In the genomic region with DNA sequence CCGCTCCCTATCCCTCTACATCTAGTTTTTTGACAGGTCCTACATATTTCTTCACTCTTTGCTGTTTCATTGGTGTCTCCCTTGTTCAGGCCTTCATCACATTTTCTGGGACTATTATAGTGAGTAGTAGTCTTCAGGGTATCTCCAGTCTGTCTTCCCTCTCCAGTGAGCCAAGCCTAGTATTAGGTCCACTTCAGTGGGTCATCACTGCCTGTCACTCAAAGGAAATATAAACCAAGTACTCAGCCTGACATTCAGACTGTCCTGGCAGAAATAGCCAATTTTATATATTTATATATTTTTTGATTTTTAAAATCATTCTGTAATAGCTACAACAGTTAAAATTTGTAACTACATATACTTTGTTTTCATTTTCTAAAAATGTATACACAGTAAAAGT, we compare ENCODE assay signal across 24 cellular contexts.
A peak's percentile ranks its signal among the peaks of the same experiment; 100 is the strongest.
DNase-seq lines count a peak whose midpoint lies in the region; ATAC-seq and TF ChIP-seq lines count a peak whose summit lies in the region.
"Had no signal": no experiment of that assay in that cellular context is flagged by ENCODE, and none has a peak within 500 bp of the region (broad histone marks: within the 10 kb centered on the region; RNA-seq: fewer than 3 reads in every experiment).

No MANE protein-coding gene starts in this region.

- no peak overlapping the region for H3K4me2 ChIP-seq in IMR-90 (ENCODE audit: low read depth, low read length)
- H3K4me2 ChIP-seq: BLaER1 treated with 17β-estradiol and CSF1 and Interleukin-3, amounts not matched to agents 10 nM and 100 nM; GM23338 had no signal

- H3K79me1 ChIP-seq in IMR-90 (ENCODE audit: low read depth in 1 of 2, low read length in 2 of 2): peaks cover 33 to 39% of the 10 kb centered on the region in 2 experiments

- ATAC-seq in IMR-90 (ENCODE audit: low read depth) (no peak), SK-N-SH treated with all-trans-retinoic acid at 6 μM for 48 hours (peak; percentile 22; the same call in 1 of the 3 replicates), GM21360 (IDR thresholded peaks at IDR 0.05; ENCODE audit: unreplicated experiment) (no peak)
- ATAC-seq: A549, GM23338, HCT116 had no signal

- TF ChIP-seq CTCF in IMR-90 (conservative IDR thresholded peaks at IDR 0.05; ENCODE audit: low read depth, low read length) (no peak), nephron progenitor cell (IDR thresholded peaks at IDR 0.05) (no peak)

- H2BK15ac ChIP-seq in IMR-90 (ENCODE audit: low read depth, low read length): no peak overlapping the region

- WGBS in IMR-90 (ENCODE audit: extremely low coverage in 2 of 2, insufficient read length in 1 of 2), 2 experiments: no CpG with 5 or more reads among the region's 1 CpG

- H3K9me3 Mint-ChIP-seq in nephron progenitor cell: peaks cover 23% of the 10 kb centered on the region
- H3K9me3 Mint-ChIP-seq: CD4-positive, alpha-beta T cell had no signal

- peak overlapping the region; percentile 29; the same call in 1 of the 2 replicates for H3K4ac ChIP-seq in IMR-90 (ENCODE audit: low read depth, low read length)

- POLR2A ChIA-PET in IMR-90 (lab: Charles Lee; ENCODE audit: unreplicated experiment): no interaction called here

- H2BK5ac ChIP-seq in IMR-90 (ENCODE audit: low read depth, low read length, poor library complexity, severe bottlenecking): no peak overlapping the region

- H4K20me1 ChIP-seq in IMR-90 (ENCODE audit: insufficient read depth, low read length): no peaks in the 10 kb centered on the region; the same call in 1 of the 2 replicates
- H4K20me1 ChIP-seq: BLaER1 treated with 17β-estradiol and CSF1 and Interleukin-3, amounts not matched to agents 10 nM and 100 nM had no signal

- H3K56ac ChIP-seq in IMR-90 (ENCODE audit: extremely low read depth, insufficient read depth, low read length): no peak overlapping the region

- no TSS peak for BruUV-seq in IMR-90 (replicated peaks; lab: Mats Ljungman, UMichigan)

- CTCF ChIA-PET in IMR-90 (lab: Yijun Ruan, JAX): no interaction called here

- in situ Hi-C loops in IMR-90 (cut with MboI; ENCODE audit: low sequenced_read_pairs): no loop called here

- H3K4me3 ChIP-seq in IMR-90 (ENCODE audit: insufficient read depth, low read depth, low read length): no peak overlapping the region
- H3K4me3 ChIP-seq: A549; BLaER1 treated with 17β-estradiol and CSF1 and Interleukin-3, amounts not matched to agents 10 nM and 100 nM; GM23338 had no signal

- intact Hi-C loops in IMR-90 (cut with micrococcal nuclease): no loop called here

- H4K5ac ChIP-seq in IMR-90 (ENCODE audit: low read depth, low read length): no peak overlapping the region

- H3K4me3 Mint-ChIP-seq in nephron progenitor cell: no peak overlapping the region
- H3K4me3 Mint-ChIP-seq: CD14-positive monocyte; CD4-positive, alpha-beta T cell; CD8-positive, alpha-beta memory T cell; GM23338; H9; HFFc6 had no signal

- peaks cover 7% of the 10 kb centered on the region; the same call in 1 of the 2 replicates for H3K9me1 ChIP-seq in IMR-90 (ENCODE audit: insufficient read depth, low read length)

- dilution Hi-C loops in IMR-90 (cut with HindIII; ENCODE audit: low sequenced_read_pairs, unreplicated experiment): no loop called here

- H3K4me1 ChIP-seq in IMR-90 (ENCODE audit: control insufficient read depth, insufficient read depth, low read length): no peaks in the 10 kb centered on the region
- H3K4me1 ChIP-seq: BE2C had no signal

- no peak overlapping the region for H3K9ac ChIP-seq in IMR-90 (ENCODE audit: low read depth, low read length)
- H3K9ac ChIP-seq: BLaER1 treated with 17β-estradiol and CSF1 and Interleukin-3, amounts not matched to agents 10 nM and 100 nM had no signal

- no peak overlapping the region for H3K18ac ChIP-seq in IMR-90 (ENCODE audit: low read depth, low read length)

- DNase-seq in NCI-H82 (lab: John Stamatoyannopoulos, UW) (peak; percentile 4), NCI-H82 treated with DMSO at 0.1 percent for 48 hours (lab: John Stamatoyannopoulos, UW; ENCODE audit: unreplicated experiment) (no peak), IMR-90 (no peak), nephron progenitor cell (no peak), GDM1 (lab: John Stamatoyannopoulos, UW) (no peak)
- DNase-seq: 8988T; ACHN; AML-193; BE2C; CD4-positive, alpha-beta T cell; CD8-positive, alpha-beta memory T cell; DMS 273 treated with DMSO at 0.1 percent for 48 hours; DMS79; EL; GF-D8; H9 had no signal

- peaks cover 4% of the 10 kb centered on the region for H3K27me3 Mint-ChIP-seq in nephron progenitor cell (ENCODE audit: low read depth, poor library complexity)
- H3K27me3 Mint-ChIP-seq: CD4-positive, alpha-beta T cell had no signal

- H2BK120ac ChIP-seq in IMR-90 (ENCODE audit: low read depth, low read length): no peak overlapping the region

- no peaks in the 10 kb centered on the region for H3K9me3 ChIP-seq in IMR-90 (ENCODE audit: control insufficient read depth, insufficient read depth, low read length)
- H3K9me3 ChIP-seq: BE2C had no signal

- TF ChIP-seq POLR2A in IMR-90 (IDR thresholded peaks at IDR 0.05; ENCODE audit: low read depth, low read length): no peak

- H2BK20ac ChIP-seq in IMR-90 (ENCODE audit: low read depth, low read length): no peak overlapping the region; the same call in 1 of the 2 replicates

- no peak for TF ChIP-seq RAD21 in IMR-90 (IDR thresholded peaks at IDR 0.05; ENCODE audit: low read length)

- no peaks in the 10 kb centered on the region for H3K4me1 Mint-ChIP-seq in nephron progenitor cell
- H3K4me1 Mint-ChIP-seq: CD14-positive monocyte; CD8-positive, alpha-beta memory T cell; GM23338 had no signal

- no peak overlapping the region for H2AK5ac ChIP-seq in IMR-90 (ENCODE audit: low read depth, low read length)

- no peak overlapping the region for H4K8ac ChIP-seq in IMR-90 (ENCODE audit: low read depth in 2 of 2, low read length in 2 of 2)

- peaks cover 16% of the 10 kb centered on the region for H3K36me3 Mint-ChIP-seq in nephron progenitor cell (ENCODE audit: low read depth)
- H3K36me3 Mint-ChIP-seq: CD14-positive monocyte had no signal

- no peak overlapping the region for H2AFZ ChIP-seq in IMR-90 (replicated peaks; ENCODE audit: low read length, poor library complexity)
- H2AFZ ChIP-seq: GM23338 had no signal

- H4K91ac ChIP-seq in IMR-90 (ENCODE audit: insufficient read depth, low read depth, low read length): no peak overlapping the region

- H3K27ac ChIP-seq in IMR-90 (ENCODE audit: insufficient read depth, low read length): no peak overlapping the region
- H3K27ac ChIP-seq: A549; BLaER1 treated with 17β-estradiol and CSF1 and Interleukin-3, amounts not matched to agents 10 nM and 100 nM had no signal

- H3K27me3 ChIP-seq in IMR-90 (ENCODE audit: control insufficient read depth, insufficient read depth, low read length): no peaks in the 10 kb centered on the region
- H3K27me3 ChIP-seq: BE2C; BLaER1 treated with 17β-estradiol and CSF1 and Interleukin-3, amounts not matched to agents 10 nM and 100 nM had no signal

- H2AK9ac ChIP-seq in IMR-90 (replicated peaks; ENCODE audit: low read depth, low read length, poor library complexity): no peak overlapping the region

- peak overlapping the region; percentile 44 for H3K27ac Mint-ChIP-seq in nephron progenitor cell
- H3K27ac Mint-ChIP-seq: CD14-positive monocyte; CD4-positive, alpha-beta T cell; GM23338; HFFc6 had no signal

- H3K14ac ChIP-seq in IMR-90 (replicated peaks; ENCODE audit: low read depth, low read length): peak overlapping the region; percentile 52; the same call in 1 of the 2 replicates

- H3K36me3 ChIP-seq in IMR-90 (ENCODE audit: control insufficient read depth, insufficient read depth, low read length): peaks cover 10% of the 10 kb centered on the region; the same call in 1 of the 2 replicates
- H3K36me3 ChIP-seq: BE2C had no signal

- no peak overlapping the region for H3K23ac ChIP-seq in IMR-90 (ENCODE audit: low read depth, low read length)

TF ChIP-seq in IMR-90, 13 proteins besides CTCF, POLR2A, EP300 and RAD21 (continues in another document):
- no peak for TF ChIP-seq FOS (IDR thresholded peaks at IDR 0.05; ENCODE audit: low read depth, low read length)
- no peak for TF ChIP-seq CEBPB (IDR thresholded peaks at IDR 0.05; ENCODE audit: low read depth, low read length)
- TF ChIP-seq MXI1 (IDR thresholded peaks at IDR 0.05; ENCODE audit: borderline replicate concordance, low read depth, low read length): no peak
- TF ChIP-seq, protein P1, sequence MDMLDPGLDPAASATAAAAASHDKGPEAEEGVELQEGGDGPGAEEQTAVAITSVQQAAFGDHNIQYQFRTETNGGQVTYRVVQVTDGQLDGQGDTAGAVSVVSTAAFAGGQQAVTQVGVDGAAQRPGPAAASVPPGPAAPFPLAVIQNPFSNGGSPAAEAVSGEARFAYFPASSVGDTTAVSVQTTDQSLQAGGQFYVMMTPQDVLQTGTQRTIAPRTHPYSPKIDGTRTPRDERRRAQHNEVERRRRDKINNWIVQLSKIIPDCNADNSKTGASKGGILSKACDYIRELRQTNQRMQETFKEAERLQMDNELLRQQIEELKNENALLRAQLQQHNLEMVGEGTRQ (IDR thresholded peaks at IDR 0.05; ENCODE audit: low read depth, low read length): no peak
- no peak for TF ChIP-seq MAFK (IDR thresholded peaks at IDR 0.05; ENCODE audit: low read depth, low read length)
- no peak for TF ChIP-seq BHLHE40 (IDR thresholded peaks at IDR 0.05; ENCODE audit: low read depth, low read length)
- no peak for TF ChIP-seq SMC3 (IDR thresholded peaks at IDR 0.05; ENCODE audit: low read depth, low read length)
- no peak for TF ChIP-seq RCOR1 (IDR thresholded peaks at IDR 0.05; ENCODE audit: insufficient replicate concordance, low read length)

TF ChIP-seq in SK-N-SH treated with all-trans-retinoic acid at 6 μM for 48 hours, 23 proteins besides CTCF, POLR2A, EP300 and RAD21 (continues in another document):
- TF ChIP-seq ZC3H10 (CRISPR knock-in tag; IDR thresholded peaks at IDR 0.05): no peak
- TF ChIP-seq SNAI2 (CRISPR knock-in tag; IDR thresholded peaks at IDR 0.05): no peak
- no peak for TF ChIP-seq ZNF8 (CRISPR knock-in tag; IDR thresholded peaks at IDR 0.05)
- TF ChIP-seq TOX (CRISPR knock-in tag; IDR thresholded peaks at IDR 0.05; ENCODE audit: borderline replicate concordance): no peak
- TF ChIP-seq GLIS3 (CRISPR knock-in tag; IDR thresholded peaks at IDR 0.05): no peak
- TF ChIP-seq CSDC2 (CRISPR knock-in tag; IDR thresholded peaks at IDR 0.05): no peak
- TF ChIP-seq, protein P2, sequence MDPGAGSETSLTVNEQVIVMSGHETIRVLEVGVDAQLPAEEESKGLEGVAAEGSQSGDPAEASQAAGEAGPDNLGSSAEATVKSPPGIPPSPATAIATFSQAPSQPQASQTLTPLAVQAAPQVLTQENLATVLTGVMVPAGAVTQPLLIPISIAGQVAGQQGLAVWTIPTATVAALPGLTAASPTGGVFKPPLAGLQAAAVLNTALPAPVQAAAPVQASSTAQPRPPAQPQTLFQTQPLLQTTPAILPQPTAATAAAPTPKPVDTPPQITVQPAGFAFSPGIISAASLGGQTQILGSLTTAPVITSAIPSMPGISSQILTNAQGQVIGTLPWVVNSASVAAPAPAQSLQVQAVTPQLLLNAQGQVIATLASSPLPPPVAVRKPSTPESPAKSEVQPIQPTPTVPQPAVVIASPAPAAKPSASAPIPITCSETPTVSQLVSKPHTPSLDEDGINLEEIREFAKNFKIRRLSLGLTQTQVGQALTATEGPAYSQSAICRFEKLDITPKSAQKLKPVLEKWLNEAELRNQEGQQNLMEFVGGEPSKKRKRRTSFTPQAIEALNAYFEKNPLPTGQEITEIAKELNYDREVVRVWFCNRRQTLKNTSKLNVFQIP (CRISPR knock-in tag; IDR thresholded peaks at IDR 0.05; ENCODE audit: borderline replicate concordance, low read depth): no peak
- TF ChIP-seq ZFP30 (CRISPR knock-in tag; IDR thresholded peaks at IDR 0.05): no peak
